18 cellular contexts compared by ENCODE assay signal in the genomic region with DNA sequence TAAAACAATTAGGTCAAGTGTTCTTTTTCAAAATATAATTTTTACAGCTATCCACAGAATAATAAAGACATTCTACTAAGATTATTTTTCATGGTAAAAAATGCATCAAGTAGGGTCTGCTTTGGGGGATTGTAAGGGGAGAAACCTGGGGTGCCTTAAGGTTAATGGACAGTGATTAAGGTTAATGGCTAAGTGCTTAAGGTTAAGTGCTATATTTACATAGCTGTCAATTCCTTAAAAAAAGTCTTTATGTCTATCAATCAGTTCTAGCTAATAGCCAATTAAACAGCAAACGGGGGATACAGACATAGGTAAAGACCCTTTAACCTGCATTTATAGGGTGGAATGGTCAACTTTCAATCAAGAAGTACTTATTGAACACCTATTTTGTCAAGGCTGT.
"Had no signal": no experiment of that assay in that cellular context is flagged by ENCODE, and none has a peak within 500 bp of the region (broad histone marks: within the 10 kb centered on the region; RNA-seq: fewer than 3 reads in every experiment).

No MANE protein-coding gene starts in this region.

- H3K4me3 Mint-ChIP-seq: naive thymus-derived CD4-positive, alpha-beta T cell had no signal

- H3K4me3 ChIP-seq: coronary artery, dorsolateral prefrontal cortex, esophagus muscularis mucosa, gastroesophageal sphincter, heart right ventricle, left lung, lower lobe of right lung had no signal

- ATAC-seq: foreskin keratinocyte; gastroesophageal sphincter; heart right ventricle; left cardiac atrium; left lung; left ventricle myocardium superior; lower lobe of right lung; naive thymus-derived CD4-positive, alpha-beta T cell had no signal

- H3K36me3 Mint-ChIP-seq: naive thymus-derived CD4-positive, alpha-beta T cell had no signal

- H3K27me3 ChIP-seq: dorsolateral prefrontal cortex, esophagus muscularis mucosa, foreskin keratinocyte, gastroesophageal sphincter, heart right ventricle, left lung had no signal

- H3K4me1 ChIP-seq: esophagus muscularis mucosa, foreskin keratinocyte, gastroesophageal sphincter, heart right ventricle, left lung, lower lobe of right lung had no signal

- DNase-seq: dermis blood vessel endothelial cell; dorsolateral prefrontal cortex; effector CD4-positive, alpha-beta T cell; effector memory CD4-positive, alpha-beta T cell; foreskin keratinocyte; head of caudate nucleus; heart right ventricle; hippocampal formation; left cardiac atrium; left lung; left ventricle myocardium superior; lower lobe of right lung; mesenchymal stem cell; midbrain; naive thymus-derived CD4-positive, alpha-beta T cell had no signal

- H3K27ac Mint-ChIP-seq: naive thymus-derived CD4-positive, alpha-beta T cell had no signal

- H3K27ac ChIP-seq: coronary artery, dorsolateral prefrontal cortex, esophagus muscularis mucosa, foreskin keratinocyte, gastroesophageal sphincter, heart right ventricle, left lung, lower lobe of right lung had no signal

- H3K4me1 Mint-ChIP-seq: naive thymus-derived CD4-positive, alpha-beta T cell had no signal

- H3K9me3 ChIP-seq: esophagus muscularis mucosa, gastroesophageal sphincter, heart right ventricle, left lung, lower lobe of right lung had no signal

- H3K9me3 Mint-ChIP-seq: naive thymus-derived CD4-positive, alpha-beta T cell had no signal

- H3K36me3 ChIP-seq: esophagus muscularis mucosa, gastroesophageal sphincter, heart right ventricle, left lung, lower lobe of right lung had no signal
